Comparison of ENCODE assay signal across 14 cellular contexts in genomic region chr21:15754640-15755039, GRCh38. TPM values are rescaled to one million over a fixed set of nuclear protein-coding genes. Genes with fewer than 3 reads are reported as not detected.
DNase-seq lines count a peak whose midpoint lies in the region; ATAC-seq, FAIRE-seq and TF ChIP-seq lines count a peak whose summit lies in the region.
"Had no signal": no experiment of that assay in that cellular context is flagged by ENCODE, and none has a peak within 500 bp of the region (broad histone marks: within the 10 kb centered on the region; RNA-seq: fewer than 3 reads in every experiment).

No MANE protein-coding gene starts in this region.

- peak overlapping the region; percentile 65 for H2AK5ac ChIP-seq in H1 (ENCODE audit: low read depth, low read length)

- TF ChIP-seq EP300 in H1 (IDR thresholded peaks at IDR 0.05; ENCODE audit: borderline replicate concordance in 1 of 2, low read depth in 2 of 2, low read length in 2 of 2) = no peak

- no peak overlapping the region for H3K18ac ChIP-seq in H1 (ENCODE audit: extremely low read depth, low read length)

- no peak overlapping the region for H4K8ac ChIP-seq in H1 (ENCODE audit: extremely low read depth, insufficient read depth, low read length)

- TF ChIP-seq RAD21 in H1 (IDR thresholded peaks at IDR 0.05 in 1 of 2, conservative IDR thresholded peaks at IDR 0.05 in 1 of 2; ENCODE audit: low read depth in 2 of 2, low read length in 2 of 2) = no peak

- H3K27ac ChIP-seq in H1 (ENCODE audit: low read depth, low read length) (no peak overlapping the region), mucosa of rectum (ENCODE audit: low read depth in 2 of 2, low read length in 2 of 2) (peak overlapping the region; percentile 8 to 49)
- H3K27ac ChIP-seq: C4-2B, lower lobe of right lung, SJSA1 had no signal

- no peak overlapping the region for H3K23ac ChIP-seq in H1 (ENCODE audit: insufficient read length)

- CTCF ChIA-PET in H1 (lab: Charles Lee; ENCODE audit: partially characterized antibody) = no interaction called here

- H2BK12ac ChIP-seq in H1 (ENCODE audit: low read depth, low read length) = peak overlapping the region; percentile 82; the same call in 1 of the 2 replicates

- no peak overlapping the region for H4K91ac ChIP-seq in H1 (replicated peaks; ENCODE audit: insufficient read length, low read length)

- no peak for ATAC-seq in GM18517 (IDR thresholded peaks at IDR 0.05; ENCODE audit: unreplicated experiment)
- ATAC-seq: activated naive CD8-positive, alpha-beta T cell treated with anti-CD3 and anti-CD28 coated beads, Interleukin-2, amount 50 U/mL, for 24 hours had no signal

- no peak for FAIRE-seq in H1 (lab: Jason Lieb, UNC)

- H3K9me3 ChIP-seq in H1 (ENCODE audit: insufficient read depth in 2 of 2, low read depth in 1 of 2, low read length in 1 of 2) (peaks cover 0 to 7% of the 10 kb centered on the region in 2 experiments; a peak in 2 of 4 replicates), mucosa of rectum (ENCODE audit: control insufficient read depth in 2 of 2, low read length in 2 of 2) (no peaks in the 10 kb centered on the region)
- H3K9me3 ChIP-seq: SJSA1 had no signal

- DNase-seq in ELR (ENCODE audit: low read depth) = peak; percentile 73
- DNase-seq in HT1080 (ENCODE audit: low read depth) = peak; percentile 32
- DNase-seq in H1 (ENCODE audit: low read depth in 1 of 2, low spot score in 2 of 2) = no peak
- DNase-seq in epidermal melanocyte (ENCODE audit: insufficient read length, low spot score) = no peak
- DNase-seq in GOT3 (lab: John Stamatoyannopoulos, UW) = no peak
- DNase-seq in NCI-H1092 treated with DMSO at 0.1 percent for 48 hours (lab: John Stamatoyannopoulos, UW) = no peak
- DNase-seq: activated CD4-positive, alpha-beta T cell treated with anti-CD3 and anti-CD28 coated beads, Interleukin-2, amount 50 U/mL, for 48 hours; activated naive CD8-positive, alpha-beta T cell treated with anti-CD3 and anti-CD28 coated beads, Interleukin-2, amount 50 U/mL, for 24 hours; lower lobe of right lung; right cardiac atrium had no signal

- H3K9ac ChIP-seq in H1 (replicated peaks in 1 of 4; ENCODE audit: extremely low read depth in 1 of 4, low read depth in 3 of 4, low read length in 3 of 4) (no peak overlapping the region), mucosa of rectum (ENCODE audit: low read depth in 1 of 2, low read length in 2 of 2) (no peak overlapping the region)

- peaks cover 19 to 93% of the 10 kb centered on the region in 2 experiments for H3K79me2 ChIP-seq in H1 (ENCODE audit: control insufficient read depth in 1 of 2, insufficient read depth in 2 of 2, low read length in 2 of 2)

- H3K23me2 ChIP-seq in H1 (ENCODE audit: low read depth, low read length) = no peaks in the 10 kb centered on the region

- no peaks in the 10 kb centered on the region for H3K27me3 ChIP-seq in H1 (replicated peaks in 1 of 4; ENCODE audit: control insufficient read depth in 3 of 4, extremely low read depth in 1 of 4, insufficient read depth in 3 of 4, low read length in 3 of 4)
- H3K27me3 ChIP-seq in mucosa of rectum (ENCODE audit: control insufficient read depth in 2 of 2, insufficient read depth in 2 of 2, low read length in 2 of 2) = no peaks in the 10 kb centered on the region
- H3K27me3 ChIP-seq: SJSA1 had no signal

- no peak overlapping the region for H2AFZ ChIP-seq in H1 (ENCODE audit: low read length)

- H4K5ac ChIP-seq in H1 (ENCODE audit: insufficient read length, low read depth, low read length) = no peak overlapping the region

- H3K56ac ChIP-seq in H1 (replicated peaks; ENCODE audit: insufficient read length, low read depth, low read length) = no peak overlapping the region

- H2BK20ac ChIP-seq in H1 (ENCODE audit: low read length) = no peak overlapping the region

- no peak overlapping the region for H2BK5ac ChIP-seq in H1 (ENCODE audit: low read depth, low read length)

- POLR2A ChIA-PET in H1 (lab: Charles Lee; ENCODE audit: partially characterized antibody) = interaction anchor here (1.7 to 4.0 kb wide), 2 partner anchors 9 to 26 kb away, joined by 7 to 26 read pairs; partner anchors contain the start of gene USP25

- peaks cover 0 to 4% (median 2%) of the 10 kb centered on the region in 4 experiments; a peak in 2 of 8 replicates for H3K36me3 ChIP-seq in H1 (ENCODE audit: control insufficient read depth in 2 of 4, insufficient read depth in 4 of 4, low read length in 3 of 4)
- no peaks in the 10 kb centered on the region for H3K36me3 ChIP-seq in mucosa of rectum (ENCODE audit: control insufficient read depth in 2 of 2, insufficient read depth in 2 of 2, low read length in 2 of 2)
- H3K36me3 ChIP-seq: lower lobe of right lung, SJSA1 had no signal

- WGBS in H1 (ENCODE audit: extremely low coverage in 1 of 2, insufficient coverage in 1 of 2, insufficient read length in 1 of 2, insufficient replicate concordance in 2 of 2, low coverage in 1 of 2, low lambda C conversion rate in 2 of 2, missing lambda C conversion rate in 1 of 2), 2 experiments = 84% methylated on average over 1 of the region's 1 CpG; no CpG with 5 or more reads in 1 of the 2 experiments

- H3K4me2 ChIP-seq in H1 (ENCODE audit: insufficient read depth in 1 of 2, low read depth in 2 of 2, low read length in 2 of 2) = peak overlapping the region; percentile 2 to 42; a peak in 2 of 4 replicates

- H3K4me1 ChIP-seq in H1 (replicated peaks in 1 of 4; ENCODE audit: control insufficient read depth in 3 of 4, insufficient read depth in 4 of 4, low read length in 3 of 4) (peaks cover 1 to 23% (median 17%) of the 10 kb centered on the region in 4 experiments; a peak in 6 of 7 replicates), mucosa of rectum (ENCODE audit: control insufficient read depth in 2 of 2, insufficient read depth in 2 of 2, low read length in 2 of 2) (peaks cover 13 to 33% of the 10 kb centered on the region in 2 donors)

- H2BK120ac ChIP-seq in H1 (replicated peaks; ENCODE audit: low read depth, low read length) = no peak overlapping the region

- no peak for TF ChIP-seq POLR2A in H1 (IDR thresholded peaks at IDR 0.05; ENCODE audit: control extremely low read depth in 1 of 2, low read depth in 2 of 2, low read length in 2 of 2)

- no peak for TF ChIP-seq CTCF in H1 (IDR thresholded peaks at IDR 0.05; ENCODE audit: control extremely low read depth in 1 of 3, insufficient read depth in 1 of 3, low read depth in 1 of 3, low read length in 3 of 3)

- H2BK15ac ChIP-seq in H1 (ENCODE audit: low read length) = no peak overlapping the region

- H3K4ac ChIP-seq in H1 (replicated peaks; ENCODE audit: insufficient read length, low read depth, low read length) = no peak overlapping the region

- no peaks in the 10 kb centered on the region for H3K79me1 ChIP-seq in H1 (ENCODE audit: low read depth, low read length)

- H3K14ac ChIP-seq in H1 (ENCODE audit: insufficient read length) = no peak overlapping the region

- peaks cover 9% of the 10 kb centered on the region in 2 experiments for H4K20me1 ChIP-seq in H1 (replicated peaks in 1 of 2; ENCODE audit: control insufficient read depth in 1 of 2, insufficient read depth in 2 of 2, low read length in 2 of 2)

- peak overlapping the region in 1 of 4 experiments; percentile 4; a peak in 1 of 8 replicates for H3K4me3 ChIP-seq in H1 (ENCODE audit: extremely low read depth in 1 of 4, insufficient read depth in 2 of 4, low read depth in 3 of 4, low read length in 4 of 4)
- peak overlapping the region in 1 of 2 donors; percentile 55 for H3K4me3 ChIP-seq in mucosa of rectum (ENCODE audit: low read length in 2 of 2)
- H3K4me3 ChIP-seq: lower lobe of right lung, SJSA1 had no signal

TF ChIP-seq in H1, 55 proteins besides CTCF, POLR2A, EP300 and RAD21:
- TF ChIP-seq RXRA (IDR thresholded peaks at IDR 0.05; ENCODE audit: insufficient read depth, low read depth, low read length) (no peak), SP4 (IDR thresholded peaks at IDR 0.05; ENCODE audit: low read length) (no peak), TEAD4 (IDR thresholded peaks at IDR 0.05; ENCODE audit: low read depth, low read length) (no peak)

RNA-seq across cellular contexts. Expression of gene USP25, which starts 24.9 kb away (rescaled TPM):
- total RNA-seq in HT1080 (2014; rRNA removed; shearing (Covaris generic)) = 17.1 and 18.4 TPM in 2 replicates
- polyA plus RNA-seq in HT1080 (2015; cell fraction: cytosol; rRNA removed) = 17.9 and 21.0 TPM in 2 replicates
- 15.2 and 18.5 TPM in 2 replicates for polyA plus RNA-seq in HT1080 (2015; cell fraction: nucleus; rRNA removed)
- 43.6 and 48.1 TPM in 2 replicates for total RNA-seq in H1 (2021; fragmentation: NEBNext Ultra II Directional; extraction: Animal tissue kit (Norgen Biotek cat#: 25700))
- 7.0 and 11.2 TPM in 2 replicates for polyA plus RNA-seq in H1 (2011; rRNA removed)
- polyA plus RNA-seq in H1 (2011; cell fraction: cytosol; rRNA removed) = 13.1 TPM
- 14.8 TPM for polyA plus RNA-seq in H1 (2011; cell fraction: nucleus; rRNA removed)
- 17.4 to 29.7 TPM (median 23.4 TPM) in 4 replicates for polyA plus RNA-seq in H1 (2012, experiment 1 of 2)
- 1.4 TPM for polyA plus RNA-seq in H1 (2012, experiment 2 of 2)
- 24.4 TPM for polyA plus RNA-seq in H1 (2013, experiment 1 of 2)
- 23.8 TPM for polyA plus RNA-seq in H1 (2013, experiment 2 of 2)
- 54.0 and 89.9 TPM in 2 replicates for polyA minus RNA-seq in H1 (2011; rRNA and poly(A)+ RNA removed)
- 28.2 TPM for polyA minus RNA-seq in H1 (2011; cell fraction: cytosol; rRNA and poly(A)+ RNA removed)
- polyA minus RNA-seq in H1 (2011; cell fraction: nucleus; rRNA and poly(A)+ RNA removed) = 170 TPM

Comparison
In these comparisons a context has a peak if more than half of its experiments do, and no peak if none do; other contexts are left out.
1. DNase-seq: peak in ELR (single experiment) and HT1080 (single experiment); none in H1 (0 of 2), epidermal melanocyte (single experiment), GOT3 (single experiment) and NCI-H1092 treated with DMSO at 0.1 percent for 48 hours (single experiment).